In the genomic region with DNA sequence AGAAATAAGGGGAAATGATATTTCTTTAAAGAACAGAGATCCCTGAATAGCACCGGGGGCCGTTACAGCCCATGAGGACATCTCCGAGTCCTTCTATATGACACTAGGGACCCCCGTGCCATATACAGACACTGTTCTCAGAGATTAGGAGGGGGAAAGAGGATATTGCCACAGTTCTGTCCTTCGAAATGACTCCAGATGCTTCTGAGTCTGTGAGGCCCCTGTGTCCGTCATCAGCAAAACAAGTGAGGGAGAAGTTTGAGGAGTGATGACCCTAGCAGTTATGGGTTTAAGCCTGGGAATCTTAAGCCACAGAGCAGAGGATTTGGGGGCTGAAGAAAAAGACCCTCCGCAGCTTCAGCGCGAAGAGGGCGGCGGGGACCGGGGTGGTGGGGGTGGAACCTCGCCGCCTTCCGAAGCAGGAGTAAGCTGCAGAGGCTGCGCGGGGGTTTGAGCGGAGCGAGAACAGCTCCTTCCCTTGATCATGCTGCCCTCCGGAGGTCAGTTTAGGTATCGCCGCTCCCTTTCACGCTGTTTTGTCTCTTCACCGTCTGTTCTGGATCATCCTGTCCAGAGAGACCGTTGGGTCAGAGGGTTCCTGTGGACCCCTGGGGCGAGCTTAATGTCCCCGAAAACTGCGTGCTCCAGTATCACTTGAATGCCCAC, we compare ENCODE assay signal across 1 cellular context.
TF ChIP-seq lines count a peak whose summit lies in the region.

No MANE protein-coding gene starts in this region.

TF ChIP-seq in H1, 55 proteins besides CTCF, POLR2A, EP300 and RAD21:
- TF ChIP-seq E2F6 (IDR thresholded peaks at IDR 0.05) (0 out of 2 replicates have a peak, but pooled peaks have one; percentile 28), CBX8 (IDR thresholded peaks at IDR 0.05; ENCODE audit: borderline replicate concordance, low read depth, low read length) (no peak), TBP (IDR thresholded peaks at IDR 0.05; ENCODE audit: low read depth, low read length) (0 out of 2 replicates have a peak, but pooled peaks have one; percentile 21), EGR1 (IDR thresholded peaks at IDR 0.05; ENCODE audit: borderline replicate concordance, low read depth, low read length) (no peak), ASH2L (IDR thresholded peaks at IDR 0.05; ENCODE audit: low read length) (peak; percentile 10), CHD7 (IDR thresholded peaks at IDR 0.05; ENCODE audit: insufficient replicate concordance, low read length) (no peak), SIX5 (IDR thresholded peaks at IDR 0.05; ENCODE audit: low read depth, low read length) (no peak), RBBP5 (IDR thresholded peaks at IDR 0.05; ENCODE audit: borderline replicate concordance, low read depth, low read length) (no peak), MAFK (IDR thresholded peaks at IDR 0.05; ENCODE audit: low read depth, low read length) (no peak), KDM4A (IDR thresholded peaks at IDR 0.05; ENCODE audit: low read depth, low read length, severe bottlenecking) (no peak), TEAD4 (IDR thresholded peaks at IDR 0.05; ENCODE audit: low read depth, low read length) (no peak), SIN3A (conservative IDR thresholded peaks at IDR 0.05 in 1 of 2, IDR thresholded peaks at IDR 0.05 in 1 of 2; ENCODE audit: low read depth in 1 of 2, low read length in 2 of 2) (no peak; a peak in 1 of 4 replicates), CTBP2 (IDR thresholded peaks at IDR 0.05; ENCODE audit: borderline replicate concordance, insufficient read depth, insufficient read length, low read length) (no peak), SP4 (IDR thresholded peaks at IDR 0.05; ENCODE audit: low read length) (no peak)
- TF ChIP-seq, protein P1, sequence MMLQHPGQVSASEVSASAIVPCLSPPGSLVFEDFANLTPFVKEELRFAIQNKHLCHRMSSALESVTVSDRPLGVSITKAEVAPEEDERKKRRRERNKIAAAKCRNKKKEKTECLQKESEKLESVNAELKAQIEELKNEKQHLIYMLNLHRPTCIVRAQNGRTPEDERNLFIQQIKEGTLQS (IDR thresholded peaks at IDR 0.05; ENCODE audit: insufficient read depth, low read depth, low read length) = no peak
